In genomic region chr5:151448038-151448985, GRCh38 we compare ENCODE assay signal across 8 cellular contexts. TPM values are rescaled to one million over a fixed set of nuclear protein-coding genes. Genes with fewer than 3 reads are reported as not detected.
DNase-seq lines count a peak whose midpoint lies in the region; ATAC-seq and TF ChIP-seq lines count a peak whose summit lies in the region.

No MANE protein-coding gene starts in this region.

- DNase-seq in G401 (ENCODE audit: low spot score): peak; percentile 73
- DNase-seq in HEK293T (ENCODE audit: extremely low spot score): peak; percentile 14
- DNase-seq in NCI-H69 (lab: John Stamatoyannopoulos, UW): peak; percentile 77
- DNase-seq in activated naive CD4-positive, alpha-beta T cell treated with anti-CD3 and anti-CD28 coated beads, Interleukin-2, amount 10 ng/mL, durations not matched to agents 7 days and 5 days: peak; percentile 43
- DNase-seq in heart right ventricle: peak in 1 of 2 donors; percentile 5
- peak; percentile 22 for DNase-seq in prostate gland (ENCODE audit: low spot score)
- no peak for DNase-seq in NCI-H187 treated with DMSO at 0.1 percent for 48 hours (lab: John Stamatoyannopoulos, UW)
- DNase-seq in NCI-H1930 (lab: John Stamatoyannopoulos, UW): no peak

- peaks cover 12% of the 10 kb centered on the region for H3K4me1 Mint-ChIP-seq in activated naive CD4-positive, alpha-beta T cell treated with anti-CD3 and anti-CD28 coated beads, Interleukin-2, amount 10 ng/mL, durations not matched to agents 7 days and 5 days

- TF ChIP-seq POLR2A in prostate gland (IDR thresholded peaks at IDR 0.05): no peak

- POLR2A ChIA-PET in HEK293T (lab: Yijun Ruan, JAX): interaction anchor here (1.8 kb wide), 1 partner anchor 204 kb away, joined by 4 read pairs; no protein-coding TSS in a partner anchor

- intact Hi-C loops in heart right ventricle (cut with DNase I): loop anchor here in 9 of 10 donors (5.0 to 10.0 kb wide), 5 partner anchors 54 to 296 kb away; no protein-coding TSS in a partner anchor
- intact Hi-C loops in prostate gland (cut with DNase I): loop anchor here (5.0 kb wide), 1 partner anchor 294 kb away; no protein-coding TSS in a partner anchor

- H3K4me3 Mint-ChIP-seq in activated naive CD4-positive, alpha-beta T cell treated with anti-CD3 and anti-CD28 coated beads, Interleukin-2, amount 10 ng/mL, durations not matched to agents 7 days and 5 days: peak overlapping the region; percentile 80

- 13% methylated on average over 24 of the region's 24 CpGs for WGBS in heart right ventricle, 2 donors
- 14% methylated on average over 24 of the region's 24 CpGs for WGBS in prostate gland

- peaks cover 0 to 30% (median 11%) of the 10 kb centered on the region in 9 donors for H3K4me1 ChIP-seq in heart right ventricle
- H3K4me1 ChIP-seq in prostate gland (replicated peaks): no peaks in the 10 kb centered on the region

- peak; percentile 37 to 60 (median 46) for ATAC-seq in heart right ventricle

- in situ Hi-C loops in G401 (cut with HindIII; ENCODE audit: low sequenced_read_pairs): no loop called here

- H3K36me3 ChIP-seq in heart right ventricle: peaks cover 0 to 16% (median 0%) of the 10 kb centered on the region in 9 donors
- no peaks in the 10 kb centered on the region for H3K36me3 ChIP-seq in prostate gland

- CTCF ChIA-PET in HEK293T (lab: Yijun Ruan, JAX): interaction anchor here (0.7 to 2.2 kb wide), 8 partner anchors 11 to 210 kb away, joined by 3 to 14 read pairs (median 5); no protein-coding TSS in a partner anchor
- CTCF ChIA-PET in activated naive CD4-positive, alpha-beta T cell treated with anti-CD3 and anti-CD28 coated beads, Interleukin-2, amount 10 ng/mL, durations not matched to agents 7 days and 5 days (lab: Charles Lee): interaction anchor here (0.7 to 6.0 kb wide), 15 partner anchors 7 to 323 kb away, joined by 3 to 67 read pairs (median 8); partner anchors contain the start of gene G3BP1

- H3K9me3 Mint-ChIP-seq in activated naive CD4-positive, alpha-beta T cell treated with anti-CD3 and anti-CD28 coated beads, Interleukin-2, amount 10 ng/mL, durations not matched to agents 7 days and 5 days: no peaks in the 10 kb centered on the region

- H3K27me3 ChIP-seq in heart right ventricle: peaks cover 0 to 10% (median 6%) of the 10 kb centered on the region in 7 donors
- H3K27me3 ChIP-seq in prostate gland (replicated peaks; ENCODE audit: insufficient read depth): no peaks in the 10 kb centered on the region

- no peak overlapping the region for H3K27ac Mint-ChIP-seq in activated naive CD4-positive, alpha-beta T cell treated with anti-CD3 and anti-CD28 coated beads, Interleukin-2, amount 10 ng/mL, durations not matched to agents 7 days and 5 days

- H3K36me3 Mint-ChIP-seq in activated naive CD4-positive, alpha-beta T cell treated with anti-CD3 and anti-CD28 coated beads, Interleukin-2, amount 10 ng/mL, durations not matched to agents 7 days and 5 days: no peaks in the 10 kb centered on the region

- H3K27ac ChIP-seq in heart right ventricle (peak overlapping the region in 8 of 10 donors; percentile 27 to 87 (median 60)), prostate gland (peak overlapping the region; percentile 58 to 65)

- H3K9me3 ChIP-seq in heart right ventricle: no peaks in the 10 kb centered on the region
- no peaks in the 10 kb centered on the region for H3K9me3 ChIP-seq in prostate gland

- peaks cover 22% of the 10 kb centered on the region for H3K27me3 Mint-ChIP-seq in activated naive CD4-positive, alpha-beta T cell treated with anti-CD3 and anti-CD28 coated beads, Interleukin-2, amount 10 ng/mL, durations not matched to agents 7 days and 5 days

- peak in 1 of 9 donors; percentile 7 for TF ChIP-seq CTCF in heart right ventricle (IDR thresholded peaks at IDR 0.05)
- TF ChIP-seq CTCF in prostate gland (IDR thresholded peaks at IDR 0.05): peak in 1 of 4 experiments; percentile 13

- H3K4me3 ChIP-seq in heart right ventricle (peak overlapping the region; percentile 63 to 92 (median 80)), prostate gland (peak overlapping the region; percentile 59 to 69)

TF ChIP-seq in HEK293T, 16 proteins besides CTCF, POLR2A, EP300 and RAD21:
- TF ChIP-seq HDGF (IDR thresholded peaks at IDR 0.05; ENCODE audit: borderline replicate concordance) (no peak), FOXA1 (IDR thresholded peaks at IDR 0.05) (no peak), TARDBP (IDR thresholded peaks at IDR 0.05) (no peak), FOXM1 (IDR thresholded peaks at IDR 0.05; ENCODE audit: borderline replicate concordance) (no peak), NFRKB (IDR thresholded peaks at IDR 0.05) (no peak), BHLHE40 (IDR thresholded peaks at IDR 0.05; ENCODE audit: borderline replicate concordance) (no peak), SUZ12 (IDR thresholded peaks at IDR 0.05) (no peak), ARNT (IDR thresholded peaks at IDR 0.05) (no peak), L3MBTL2 (conservative IDR thresholded peaks at IDR 0.05) (no peak)

RNA-seq across cellular contexts. Expression of gene SLC36A1, which starts 0.9 kb away (rescaled TPM):
- 2.0 and 4.4 TPM in 2 replicates for total RNA-seq in G401 (2014; rRNA removed; shearing (Covaris generic))
- total RNA-seq in heart right ventricle (10 to 100 TPM in 1 of 10 donors, 1 to 10 TPM in 8, under 1 TPM in 1; 0.94 to 15.3 (median 2.7) TPM), prostate gland (10 to 100 TPM in 1 of 2 donors, 1 to 10 TPM in 1; 7.7 to 37.7 TPM)
- 1 to 10 TPM; 1.7 to 2.6 TPM for polyA plus RNA-seq in heart right ventricle

Comparison
In these comparisons a context has a peak if more than half of its experiments do, and no peak if none do; other contexts are left out.
1. DNase-seq: peak in G401 (single experiment), HEK293T (single experiment), NCI-H69 (single experiment), activated naive CD4-positive, alpha-beta T cell treated with anti-CD3 and anti-CD28 coated beads, Interleukin-2, amount 10 ng/mL, durations not matched to agents 7 days and 5 days (single experiment) and prostate gland (single experiment); none in NCI-H187 treated with DMSO at 0.1 percent for 48 hours (single experiment) and NCI-H1930 (0 of 2).